20 cellular contexts compared by ENCODE assay signal in genomic region chr17:27423651-27424050, GRCh38. TPM values are rescaled to one million over a fixed set of nuclear protein-coding genes. Genes with fewer than 3 reads are reported as not detected.
A peak's percentile ranks its signal among the peaks of the same experiment; 100 is the strongest.
DNase-seq lines count a peak whose midpoint lies in the region; ATAC-seq, FAIRE-seq and TF ChIP-seq lines count a peak whose summit lies in the region.
"Had no signal": no experiment of that assay in that cellular context is flagged by ENCODE, and none has a peak within 500 bp of the region (broad histone marks: within the 10 kb centered on the region; RNA-seq: fewer than 3 reads in every experiment).

No MANE protein-coding gene starts in this region.

- H3K27ac Mint-ChIP-seq in activated T-helper 17 cell treated with anti-CD3 and anti-CD28 coated beads, Interleukin-2, amount 50 U/mL, for 72 hours: no peak overlapping the region
- H3K27ac Mint-ChIP-seq: CD4-positive, CD25-positive, alpha-beta regulatory T cell had no signal

- no peaks in the 10 kb centered on the region for H3K27me3 Mint-ChIP-seq in activated T-helper 17 cell treated with anti-CD3 and anti-CD28 coated beads, Interleukin-2, amount 50 U/mL, for 72 hours
- H3K27me3 Mint-ChIP-seq: CD4-positive, CD25-positive, alpha-beta regulatory T cell had no signal

- FAIRE-seq in GM18507 (lab: Jason Lieb, UNC): peak; percentile 44
- FAIRE-seq: GM19239 had no signal

- no peaks in the 10 kb centered on the region for H3K9me3 Mint-ChIP-seq in activated T-helper 17 cell treated with anti-CD3 and anti-CD28 coated beads, Interleukin-2, amount 50 U/mL, for 72 hours

- H3K4me1 Mint-ChIP-seq in activated T-helper 17 cell treated with anti-CD3 and anti-CD28 coated beads, Interleukin-2, amount 50 U/mL, for 72 hours: no peaks in the 10 kb centered on the region
- H3K4me1 Mint-ChIP-seq: CD4-positive, CD25-positive, alpha-beta regulatory T cell had no signal

- no peak for ATAC-seq in activated T-helper 17 cell treated with anti-CD3 and anti-CD28 coated beads, Interleukin-2, amount 50 U/mL, for 72 hours (replicated peaks)

- H3K36me3 Mint-ChIP-seq in activated T-helper 17 cell treated with anti-CD3 and anti-CD28 coated beads, Interleukin-2, amount 50 U/mL, for 72 hours (ENCODE audit: low read depth): no peaks in the 10 kb centered on the region
- H3K36me3 Mint-ChIP-seq: CD4-positive, CD25-positive, alpha-beta regulatory T cell had no signal

- TF ChIP-seq CTCF in AG10803 (conservative IDR thresholded peaks at IDR 0.05; ENCODE audit: low read length) (no peak), choroid plexus epithelial cell (conservative IDR thresholded peaks at IDR 0.05; ENCODE audit: low read depth, low read length) (no peak)

- H3K4me3 ChIP-seq in AG10803 (ENCODE audit: low read length) (no peak overlapping the region), choroid plexus epithelial cell (ENCODE audit: low read depth, low read length) (no peak overlapping the region)
- H3K4me3 ChIP-seq: SK-N-MC had no signal

- peak; percentile 26 for DNase-seq in AG10803 (ENCODE audit: low read depth)
- DNase-seq in GM18507 (ENCODE audit: extremely low spot score, insufficient read length, low read depth): no peak
- DNase-seq in NAMALWA (ENCODE audit: low spot score): peak; percentile 22
- peak; percentile 63 for DNase-seq in choroid plexus epithelial cell (ENCODE audit: low read depth)
- DNase-seq in NCI-H510A (lab: John Stamatoyannopoulos, UW): no peak
- no peak for DNase-seq in activated CD8-positive, alpha-beta memory T cell treated with anti-CD3 and anti-CD28 coated beads, Interleukin-2, amount 50 U/mL, for 4 hours
- DNase-seq in HuH-7.5 (ENCODE audit: low spot score): no peak
- DNase-seq: CD4-positive, CD25-positive, alpha-beta regulatory T cell; DMS153; Karpas-422; NCI-H1092; NCI-H146; NCI-H2081 treated with DMSO at 0.1 percent for 48 hours; NCI-H446 treated with DMSO at 0.1 percent for 48 hours; NK-92 treated with Interleukin-12 subunit alpha and Interleukin-12 subunit beta, amount 100 ng/mL, for 24 hours; OCI-M1; SHP77 had no signal

- H3K4me3 Mint-ChIP-seq in activated T-helper 17 cell treated with anti-CD3 and anti-CD28 coated beads, Interleukin-2, amount 50 U/mL, for 72 hours: no peak overlapping the region
- H3K4me3 Mint-ChIP-seq: CD4-positive, CD25-positive, alpha-beta regulatory T cell had no signal

RNA-seq across cellular contexts. Expression of gene KSR1, which starts 32.6 kb away (rescaled TPM):
- total RNA-seq in activated T-helper 17 cell treated with anti-CD3 and anti-CD28 coated beads, Interleukin-2, amount 50 U/mL, for 72 hours: 10 to 100 TPM; 46.1 to 52.6 TPM

Comparison
In these comparisons a context has a peak if more than half of its experiments do, and no peak if none do; other contexts are left out.
1. DNase-seq: peak in AG10803 (single experiment), NAMALWA (single experiment) and choroid plexus epithelial cell (single experiment); none in GM18507 (single experiment), NCI-H510A (single experiment), activated CD8-positive, alpha-beta memory T cell treated with anti-CD3 and anti-CD28 coated beads, Interleukin-2, amount 50 U/mL, for 4 hours (single experiment) and HuH-7.5 (single experiment).